ENCODE assay signal across 11 cellular contexts in the genomic region with DNA sequence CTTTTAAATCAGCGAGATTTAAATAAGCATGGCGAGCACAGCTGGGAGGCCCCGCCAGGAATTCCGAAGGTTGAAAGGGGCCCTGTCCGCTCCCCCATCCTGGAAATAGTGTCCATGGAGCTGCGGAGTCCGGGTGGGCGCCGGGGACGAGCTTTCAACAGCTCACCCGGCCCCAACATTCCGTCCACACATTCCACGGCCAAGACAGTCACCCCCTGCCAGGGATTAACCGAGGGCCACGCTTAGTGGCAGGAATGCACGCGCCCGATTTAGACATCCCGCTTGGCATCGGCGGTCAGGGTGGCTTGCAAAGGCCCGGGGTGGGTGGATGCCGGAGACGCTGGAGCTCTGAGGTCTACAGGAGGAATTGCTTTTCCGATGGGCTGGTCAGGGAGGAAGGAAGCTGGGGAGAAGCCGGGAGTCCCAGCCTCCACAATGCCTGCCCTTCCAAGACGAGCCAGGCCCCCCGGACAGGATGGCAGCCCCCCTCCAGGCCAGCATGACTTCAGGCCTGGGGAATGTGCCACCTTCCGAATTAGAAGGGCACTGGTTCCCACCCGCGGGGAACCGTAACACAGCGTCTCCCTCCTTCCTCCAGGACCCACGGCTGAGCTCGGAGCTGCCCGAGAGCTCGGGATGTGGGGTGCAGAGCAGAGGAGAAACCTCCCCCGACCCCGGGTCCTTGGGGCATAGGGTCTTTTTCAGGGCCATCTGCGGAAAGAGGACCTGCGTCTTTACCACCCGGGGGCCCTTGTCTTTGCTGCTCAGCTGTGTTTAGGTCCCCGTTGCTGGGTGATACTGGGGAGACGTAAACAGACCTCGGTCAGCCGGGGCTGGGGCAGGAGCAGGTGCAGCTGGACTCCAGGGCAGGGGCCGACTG. TPM values are rescaled to one million over a fixed set of nuclear protein-coding genes. Genes with fewer than 3 reads are reported as not detected.
DNase-seq lines count a peak whose midpoint lies in the region; ATAC-seq and TF ChIP-seq lines count a peak whose summit lies in the region.
"Had no signal": no experiment of that assay in that cellular context is flagged by ENCODE, and none has a peak within 500 bp of the region (broad histone marks: within the 10 kb centered on the region; RNA-seq: fewer than 3 reads in every experiment).

No MANE protein-coding gene starts in this region.

- in situ Hi-C loops in GM23248 (cut with MboI) = no loop called here

- no peaks in the 10 kb centered on the region for H3K9me3 ChIP-seq in esophagus muscularis mucosa
- no peaks in the 10 kb centered on the region for H3K9me3 ChIP-seq in lower lobe of right lung
- H3K9me3 ChIP-seq in thoracic aorta = no peaks in the 10 kb centered on the region
- H3K9me3 ChIP-seq in GM23248 (ENCODE audit: low read depth) = no peaks in the 10 kb centered on the region

- peak overlapping the region in 3 of 4 donors; percentile 14 to 58 (median 48) for H3K27ac ChIP-seq in esophagus muscularis mucosa (replicated peaks in 1 of 4)
- H3K27ac ChIP-seq in lower lobe of right lung = peak overlapping the region; percentile 54
- H3K27ac ChIP-seq in thoracic aorta = peak overlapping the region; percentile 38 to 72
- no peak overlapping the region for H3K27ac ChIP-seq in GM23248

- 15% methylated on average over 27 of the region's 47 CpGs for WGBS in esophagus muscularis mucosa
- 46% methylated on average over 41 to 44 of the region's 47 CpGs for WGBS in GM23248 (ENCODE audit: low coverage in 1 of 2, low lambda C conversion rate in 2 of 2, missing lambda C conversion rate in 2 of 2), 2 experiments

- H3K4me1 ChIP-seq in esophagus muscularis mucosa = peaks cover 2 to 15% (median 15%) of the 10 kb centered on the region in 4 donors
- H3K4me1 ChIP-seq in lower lobe of right lung = no peaks in the 10 kb centered on the region
- H3K4me1 ChIP-seq in thoracic aorta (ENCODE audit: control insufficient read depth in 1 of 2, low read depth in 2 of 2) = peaks cover 0 to 9% of the 10 kb centered on the region in 2 donors
- no peaks in the 10 kb centered on the region for H3K4me1 ChIP-seq in GM23248 (ENCODE audit: insufficient read depth)

- TF ChIP-seq CTCF in esophagus muscularis mucosa (IDR thresholded peaks at IDR 0.05) (peak in 1 of 3 experiments; percentile 37), lower lobe of right lung (IDR thresholded peaks at IDR 0.05) (no peak), thoracic aorta (IDR thresholded peaks at IDR 0.05) (peak; percentile 36)

- no peaks in the 10 kb centered on the region for H3K9me2 ChIP-seq in GM23248 (ENCODE audit: insufficient read depth)

- H3K79me2 ChIP-seq in GM23248 (ENCODE audit: insufficient read depth) = no peaks in the 10 kb centered on the region

- DNase-seq in NCI-H1417 treated with DMSO at 0.1 percent for 48 hours (lab: John Stamatoyannopoulos, UW) (peak; percentile 4), esophagus muscularis mucosa (ENCODE audit: extremely low spot score) (no peak), lower lobe of right lung (no peak), thoracic aorta (ENCODE audit: low spot score) (no peak), GM23248 (no peak), MV-4-11 (lab: John Stamatoyannopoulos, UW) (no peak)
- DNase-seq: activated CD8-positive, alpha-beta T cell treated with anti-CD3 and anti-CD28 coated beads, Interleukin-2, amount 10 ng/mL, durations not matched to agents 7 days and 5 days; hippocampal formation; NCI-H1930 had no signal

- H3K27me3 ChIP-seq in esophagus muscularis mucosa (no peaks in the 10 kb centered on the region), lower lobe of right lung (ENCODE audit: low read depth) (peaks cover 5% of the 10 kb centered on the region), thoracic aorta (replicated peaks; ENCODE audit: insufficient read depth) (no peaks in the 10 kb centered on the region), GM23248 (replicated peaks; ENCODE audit: insufficient read depth) (no peaks in the 10 kb centered on the region)

- no peaks in the 10 kb centered on the region for H3F3A ChIP-seq in GM23248 (ENCODE audit: insufficient read depth)

- no peak overlapping the region for H3K4me2 ChIP-seq in GM23248 (ENCODE audit: unreplicated experiment)

- TF ChIP-seq POLR2A in esophagus muscularis mucosa (IDR thresholded peaks at IDR 0.05; ENCODE audit: low read depth) = no peak

- H3K36me3 ChIP-seq in esophagus muscularis mucosa (no peaks in the 10 kb centered on the region), lower lobe of right lung (no peaks in the 10 kb centered on the region), thoracic aorta (no peaks in the 10 kb centered on the region), GM23248 (ENCODE audit: low read depth) (no peaks in the 10 kb centered on the region)

- H3K9ac ChIP-seq in GM23248 = no peak overlapping the region

- no peak for TF ChIP-seq EP300 in esophagus muscularis mucosa (IDR thresholded peaks at IDR 0.05)

- peak; percentile 24 to 56 for ATAC-seq in lower lobe of right lung
- peak; percentile 55 for ATAC-seq in thoracic aorta (ENCODE audit: insufficient number of reproducible peaks, low FRiP score, low read depth)
- ATAC-seq in HG02610 (IDR thresholded peaks at IDR 0.05; ENCODE audit: unreplicated experiment) = no peak
- no peak for ATAC-seq in HG02884 (IDR thresholded peaks at IDR 0.05; ENCODE audit: unreplicated experiment)
- ATAC-seq: activated CD8-positive, alpha-beta T cell treated with anti-CD3 and anti-CD28 coated beads, Interleukin-2, amount 10 ng/mL, durations not matched to agents 7 days and 5 days had no signal

- H4K20me1 ChIP-seq in GM23248 (ENCODE audit: insufficient read depth) = no peaks in the 10 kb centered on the region

- intact Hi-C loops in esophagus muscularis mucosa (cut with DNase I) = no loop called here
- intact Hi-C loops in lower lobe of right lung (cut with DNase I) = no loop called here

- H3K4me3 ChIP-seq in esophagus muscularis mucosa = peak overlapping the region; percentile 41 to 49 (median 47)
- H3K4me3 ChIP-seq in lower lobe of right lung = peak overlapping the region; percentile 38
- H3K4me3 ChIP-seq in thoracic aorta = peak overlapping the region; percentile 65
- no peak overlapping the region for H3K4me3 ChIP-seq in GM23248

- no peak overlapping the region for H2AFZ ChIP-seq in GM23248

RNA-seq across cellular contexts. Expression of a gene that starts 26.9 kb away (rescaled TPM):
- total RNA-seq in esophagus muscularis mucosa (1 to 10 TPM; 4.0 to 8.3 (median 5.4) TPM), lower lobe of right lung (11.2 TPM), thoracic aorta (10 to 100 TPM in 1 of 2 donors, 1 to 10 TPM in 1; 6.8 to 14.5 TPM)
- 16.6 and 20.5 TPM in 2 replicates for total RNA-seq in GM23248 (2014; rRNA removed; shearing (Covaris generic))
- polyA plus RNA-seq in GM23248 (2016; fragmentation: Nextera tagmentation; extraction: Ambion mirVana) = 4.7 and 7.4 TPM in 2 replicates

Comparison
In these comparisons a context has a peak if more than half of its experiments do, and no peak if none do; other contexts are left out.
1. ATAC-seq: peak in lower lobe of right lung (2 of 2) and thoracic aorta (single experiment); none in HG02610 (single experiment) and HG02884 (single experiment).